8 cellular contexts compared by ENCODE assay signal in genomic region chr6:111210074-111210729, GRCh38.
A peak's percentile ranks its signal among the peaks of the same experiment; 100 is the strongest.
DNase-seq lines count a peak whose midpoint lies in the region; ATAC-seq and TF ChIP-seq lines count a peak whose summit lies in the region.

No MANE protein-coding gene starts in this region.

- H3K4me1 Mint-ChIP-seq in activated T-cell treated with anti-CD3 and anti-CD28 coated beads, Interleukin-2, amount 50 U/mL, for 24 hours (ENCODE audit: low read depth), result no peaks in the 10 kb centered on the region

- H3K4me3 ChIP-seq in GM12865 (ENCODE audit: low read depth, low read length) (no peak overlapping the region), prostate gland (no peak overlapping the region)

- H3K27ac Mint-ChIP-seq in activated T-cell treated with anti-CD3 and anti-CD28 coated beads, Interleukin-2, amount 50 U/mL, for 24 hours, result no peak overlapping the region

- no peaks in the 10 kb centered on the region for H3K9me3 ChIP-seq in prostate gland

- DNase-seq in AG08396 (ENCODE audit: low spot score) (peak; percentile 52), GM12865 (ENCODE audit: low read depth) (peak; percentile 71), NCI-H460 (ENCODE audit: extremely low read depth, low read depth) (peak; percentile 49), globus pallidus (ENCODE audit: low spot score) (peak; percentile 33), prostate gland (ENCODE audit: low spot score) (peak; percentile 44)
- peak; percentile 50 for DNase-seq in activated T-cell treated with anti-CD3 and anti-CD28 coated beads, Interleukin-2, amount 50 U/mL, for 24 hours

- intact Hi-C loops in prostate gland (cut with DNase I), result loop anchor here (5.0 kb wide), 1 partner anchor 198 kb away; no protein-coding TSS in a partner anchor

- no peak overlapping the region for H3K27ac ChIP-seq in prostate gland

- no peaks in the 10 kb centered on the region for H3K36me3 ChIP-seq in prostate gland

- TF ChIP-seq CTCF in GM12865 (IDR thresholded peaks at IDR 0.05; ENCODE audit: insufficient read depth, low read depth, low read length, missing control alignments), result peak; percentile 68
- TF ChIP-seq CTCF in prostate gland (IDR thresholded peaks at IDR 0.05), result peak; percentile 19 to 65 (median 61)

- ATAC-seq in HG03354 (IDR thresholded peaks at IDR 0.05; ENCODE audit: poor library complexity, severe bottlenecking, unreplicated experiment) (peak; percentile 66), HG02870 (IDR thresholded peaks at IDR 0.05; ENCODE audit: unreplicated experiment) (no peak)

- no peaks in the 10 kb centered on the region for H3K36me3 Mint-ChIP-seq in activated T-cell treated with anti-CD3 and anti-CD28 coated beads, Interleukin-2, amount 50 U/mL, for 24 hours (ENCODE audit: low read depth)

- H3K4me3 Mint-ChIP-seq in activated T-cell treated with anti-CD3 and anti-CD28 coated beads, Interleukin-2, amount 50 U/mL, for 24 hours, result no peak overlapping the region

- TF ChIP-seq POLR2A in prostate gland (IDR thresholded peaks at IDR 0.05), result no peak

- H3K27me3 ChIP-seq in prostate gland (replicated peaks; ENCODE audit: insufficient read depth), result no peaks in the 10 kb centered on the region

- 71% methylated on average over 1 of the region's 1 CpG for WGBS in prostate gland

- H3K9me3 Mint-ChIP-seq in activated T-cell treated with anti-CD3 and anti-CD28 coated beads, Interleukin-2, amount 50 U/mL, for 24 hours, result no peaks in the 10 kb centered on the region

- H3K27me3 Mint-ChIP-seq in activated T-cell treated with anti-CD3 and anti-CD28 coated beads, Interleukin-2, amount 50 U/mL, for 24 hours, result no peaks in the 10 kb centered on the region

- H3K4me1 ChIP-seq in prostate gland (replicated peaks), result no peaks in the 10 kb centered on the region
